Comparison of ENCODE assay signal across 1 cellular context in genomic region chr12:95102916-95103671, GRCh38.
A peak's percentile ranks its signal among the peaks of the same experiment; 100 is the strongest.
TF ChIP-seq lines count a peak whose summit lies in the region.

No MANE protein-coding gene starts in this region.

TF ChIP-seq in HEK293, 187 proteins besides CTCF, POLR2A, EP300 and RAD21 (continued from another document and continues in another):
- TF ChIP-seq ZNF26 (tag by site-specific recombination; IDR thresholded peaks at IDR 0.05) (no peak), ZNF626 (tag by site-specific recombination; IDR thresholded peaks at IDR 0.05) (no peak), ZNF311 (tag by site-specific recombination; IDR thresholded peaks at IDR 0.05; ENCODE audit: borderline replicate concordance) (no peak), ZNF521 (tag by site-specific recombination; IDR thresholded peaks at IDR 0.05) (no peak), ZNF624 (tag by site-specific recombination; IDR thresholded peaks at IDR 0.05) (no peak), ZNF138 (tag by site-specific recombination; IDR thresholded peaks at IDR 0.05; ENCODE audit: borderline replicate concordance) (no peak), ZSCAN16 (tag by site-specific recombination; IDR thresholded peaks at IDR 0.05) (no peak), ZSCAN4 (tag by site-specific recombination; IDR thresholded peaks at IDR 0.05) (no peak), HOXD13 (CRISPR knock-in tag; IDR thresholded peaks at IDR 0.05; ENCODE audit: borderline replicate concordance) (no peak), ZNF639 (tag by site-specific recombination; IDR thresholded peaks at IDR 0.05) (peak; percentile 96), ZNF140 (tag by site-specific recombination; IDR thresholded peaks at IDR 0.05) (no peak), ZNF146 (tag by site-specific recombination; IDR thresholded peaks at IDR 0.05) (no peak; the same call in 1 of the 2 replicates), ZNF169 (tag by site-specific recombination; IDR thresholded peaks at IDR 0.05) (no peak), TCF7L2 (IDR thresholded peaks at IDR 0.05; ENCODE audit: borderline replicate concordance, low read depth, low read length) (peak; percentile 83), GLIS1 (tag by site-specific recombination; IDR thresholded peaks at IDR 0.05) (peak; percentile 57), ZSCAN18 (tag by site-specific recombination; IDR thresholded peaks at IDR 0.05) (no peak), ZNF175 (tag by site-specific recombination; IDR thresholded peaks at IDR 0.05) (no peak), TRIM28 (IDR thresholded peaks at IDR 0.05; ENCODE audit: borderline replicate concordance, low read length) (peak; percentile 77; the same call in 1 of the 2 replicates), ZNF292 (tag by site-specific recombination; IDR thresholded peaks at IDR 0.05; ENCODE audit: borderline replicate concordance, low read depth) (no peak), KLF8 (tag by site-specific recombination; IDR thresholded peaks at IDR 0.05) (peak; percentile 80), BCL11B (tag by site-specific recombination; IDR thresholded peaks at IDR 0.05; ENCODE audit: low read depth) (peak; percentile 60; the same call in 1 of the 2 replicates), ZBTB48 (tag by site-specific recombination; IDR thresholded peaks at IDR 0.05) (no peak), GLI4 (tag by site-specific recombination; IDR thresholded peaks at IDR 0.05) (no peak), ZNF830 (tag by site-specific recombination; IDR thresholded peaks at IDR 0.05; ENCODE audit: low read depth) (no peak), ZNF785 (tag by site-specific recombination; IDR thresholded peaks at IDR 0.05) (no peak), ZNF174 (tag by site-specific recombination; IDR thresholded peaks at IDR 0.05) (no peak), MYNN (tag by site-specific recombination; IDR thresholded peaks at IDR 0.05; ENCODE audit: borderline replicate concordance) (no peak), ZNF354C (tag by site-specific recombination; IDR thresholded peaks at IDR 0.05; ENCODE audit: borderline replicate concordance, low read depth) (no peak), ZBTB8A (tag by site-specific recombination; IDR thresholded peaks at IDR 0.05) (peak; percentile 37), FEZF1 (tag by site-specific recombination; IDR thresholded peaks at IDR 0.05) (peak; percentile 91), SCRT1 (tag by site-specific recombination; IDR thresholded peaks at IDR 0.05; ENCODE audit: borderline replicate concordance) (peak; percentile 32), ZNF621 (tag by site-specific recombination; IDR thresholded peaks at IDR 0.05) (no peak), ZNF530 (tag by site-specific recombination; IDR thresholded peaks at IDR 0.05; ENCODE audit: low read depth) (no peak), ZNF280C (tag by site-specific recombination; IDR thresholded peaks at IDR 0.05) (no peak), ZNF707 (tag by site-specific recombination; IDR thresholded peaks at IDR 0.05) (no peak), ZNF747 (tag by site-specific recombination; IDR thresholded peaks at IDR 0.05) (no peak), ZFP69B (tag by site-specific recombination; IDR thresholded peaks at IDR 0.05) (peak; percentile 64), ZNF544 (tag by site-specific recombination; IDR thresholded peaks at IDR 0.05) (no peak), ZNF416 (tag by site-specific recombination; IDR thresholded peaks at IDR 0.05) (no peak), ZBTB21 (tag by site-specific recombination; IDR thresholded peaks at IDR 0.05) (peak; percentile 90), MZF1 (tag by site-specific recombination; IDR thresholded peaks at IDR 0.05; ENCODE audit: borderline replicate concordance) (peak; percentile 54; the same call in 1 of the 2 replicates), ZNF433 (tag by site-specific recombination; IDR thresholded peaks at IDR 0.05; ENCODE audit: low read depth) (no peak), ZBTB20 (tag by site-specific recombination; IDR thresholded peaks at IDR 0.05) (no peak; the same call in 1 of the 2 replicates)
- TF ChIP-seq, protein P1, sequence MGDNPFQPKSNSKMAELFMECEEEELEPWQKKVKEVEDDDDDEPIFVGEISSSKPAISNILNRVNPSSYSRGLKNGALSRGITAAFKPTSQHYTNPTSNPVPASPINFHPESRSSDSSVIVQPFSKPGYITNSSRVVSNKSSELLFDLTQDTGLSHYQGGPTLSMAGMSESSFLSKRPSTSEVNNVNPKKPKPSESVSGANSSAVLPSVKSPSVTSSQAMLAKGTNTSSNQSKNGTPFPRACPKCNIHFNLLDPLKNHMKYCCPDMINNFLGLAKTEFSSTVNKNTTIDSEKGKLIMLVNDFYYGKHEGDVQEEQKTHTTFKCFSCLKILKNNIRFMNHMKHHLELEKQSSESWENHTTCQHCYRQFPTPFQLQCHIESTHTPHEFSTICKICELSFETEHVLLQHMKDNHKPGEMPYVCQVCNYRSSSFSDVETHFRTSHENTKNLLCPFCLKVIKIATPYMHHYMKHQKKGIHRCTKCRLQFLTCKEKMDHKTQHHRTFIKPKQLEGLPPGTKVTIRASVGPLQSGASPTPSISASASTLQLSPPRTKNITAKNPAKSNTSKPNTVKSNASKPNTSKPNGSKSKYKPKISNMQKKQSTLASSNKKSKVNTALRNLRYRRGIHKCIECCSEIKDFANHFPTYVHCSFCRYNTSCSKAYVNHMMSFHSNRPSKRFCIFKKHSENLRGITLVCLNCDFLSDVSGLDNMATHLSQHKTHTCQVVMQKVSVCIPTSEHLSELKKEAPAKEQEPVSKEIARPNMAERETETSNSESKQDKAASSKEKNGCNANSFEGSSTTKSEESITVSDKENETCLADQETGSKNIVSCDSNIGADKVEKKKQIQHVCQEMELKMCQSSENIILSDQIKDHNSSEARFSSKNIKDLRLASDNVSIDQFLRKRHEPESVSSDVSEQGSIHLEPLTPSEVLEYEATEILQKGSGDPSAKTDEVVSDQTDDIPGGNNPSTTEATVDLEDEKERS (tag by site-specific recombination; IDR thresholded peaks at IDR 0.05), result 0 out of 2 replicates have a peak, but pooled peaks have one; percentile 42
- TF ChIP-seq, protein P2, sequence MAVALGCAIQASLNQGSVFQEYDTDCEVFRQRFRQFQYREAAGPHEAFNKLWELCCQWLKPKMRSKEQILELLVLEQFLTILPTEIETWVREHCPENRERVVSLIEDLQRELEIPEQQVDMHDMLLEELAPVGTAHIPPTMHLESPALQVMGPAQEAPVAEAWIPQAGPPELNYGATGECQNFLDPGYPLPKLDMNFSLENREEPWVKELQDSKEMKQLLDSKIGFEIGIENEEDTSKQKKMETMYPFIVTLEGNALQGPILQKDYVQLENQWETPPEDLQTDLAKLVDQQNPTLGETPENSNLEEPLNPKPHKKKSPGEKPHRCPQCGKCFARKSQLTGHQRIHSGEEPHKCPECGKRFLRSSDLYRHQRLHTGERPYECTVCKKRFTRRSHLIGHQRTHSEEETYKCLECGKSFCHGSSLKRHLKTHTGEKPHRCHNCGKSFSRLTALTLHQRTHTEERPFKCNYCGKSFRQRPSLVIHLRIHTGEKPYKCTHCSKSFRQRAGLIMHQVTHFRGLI (tag by site-specific recombination; IDR thresholded peaks at IDR 0.05), result peak; percentile 56; the same call in 1 of the 2 replicates
- TF ChIP-seq, protein P3, sequence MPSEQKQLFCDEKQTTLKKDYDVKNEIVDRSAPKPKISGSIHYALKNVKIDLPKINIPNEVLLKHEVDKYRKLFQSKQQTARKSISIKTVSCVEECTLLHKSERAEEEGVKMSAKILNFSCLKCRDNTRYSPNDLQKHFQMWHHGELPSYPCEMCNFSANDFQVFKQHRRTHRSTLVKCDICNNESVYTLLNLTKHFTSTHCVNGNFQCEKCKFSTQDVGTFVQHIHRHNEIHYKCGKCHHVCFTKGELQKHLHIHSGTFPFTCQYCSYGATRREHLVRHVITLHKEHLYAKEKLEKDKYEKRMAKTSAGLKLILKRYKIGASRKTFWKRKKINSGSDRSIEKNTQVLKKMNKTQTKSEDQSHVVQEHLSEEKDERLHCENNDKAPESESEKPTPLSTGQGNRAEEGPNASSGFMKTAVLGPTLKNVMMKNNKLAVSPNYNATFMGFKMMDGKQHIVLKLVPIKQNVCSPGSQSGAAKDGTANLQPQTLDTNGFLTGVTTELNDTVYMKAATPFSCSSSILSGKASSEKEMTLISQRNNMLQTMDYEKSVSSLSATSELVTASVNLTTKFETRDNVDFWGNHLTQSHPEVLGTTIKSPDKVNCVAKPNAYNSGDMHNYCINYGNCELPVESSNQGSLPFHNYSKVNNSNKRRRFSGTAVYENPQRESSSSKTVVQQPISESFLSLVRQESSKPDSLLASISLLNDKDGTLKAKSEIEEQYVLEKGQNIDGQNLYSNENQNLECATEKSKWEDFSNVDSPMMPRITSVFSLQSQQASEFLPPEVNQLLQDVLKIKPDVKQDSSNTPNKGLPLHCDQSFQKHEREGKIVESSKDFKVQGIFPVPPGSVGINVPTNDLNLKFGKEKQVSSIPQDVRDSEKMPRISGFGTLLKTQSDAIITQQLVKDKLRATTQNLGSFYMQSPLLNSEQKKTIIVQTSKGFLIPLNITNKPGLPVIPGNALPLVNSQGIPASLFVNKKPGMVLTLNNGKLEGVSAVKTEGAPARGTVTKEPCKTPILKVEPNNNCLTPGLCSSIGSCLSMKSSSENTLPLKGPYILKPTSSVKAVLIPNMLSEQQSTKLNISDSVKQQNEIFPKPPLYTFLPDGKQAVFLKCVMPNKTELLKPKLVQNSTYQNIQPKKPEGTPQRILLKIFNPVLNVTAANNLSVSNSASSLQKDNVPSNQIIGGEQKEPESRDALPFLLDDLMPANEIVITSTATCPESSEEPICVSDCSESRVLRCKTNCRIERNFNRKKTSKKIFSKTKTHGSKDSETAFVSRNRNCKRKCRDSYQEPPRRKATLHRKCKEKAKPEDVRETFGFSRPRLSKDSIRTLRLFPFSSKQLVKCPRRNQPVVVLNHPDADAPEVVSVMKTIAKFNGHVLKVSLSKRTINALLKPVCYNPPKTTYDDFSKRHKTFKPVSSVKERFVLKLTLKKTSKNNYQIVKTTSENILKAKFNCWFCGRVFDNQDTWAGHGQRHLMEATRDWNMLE (tag by site-specific recombination; conservative IDR thresholded peaks at IDR 0.05; ENCODE audit: low read depth), result peak; percentile 58; the same call in 1 of the 2 replicates
- TF ChIP-seq, protein P4, sequence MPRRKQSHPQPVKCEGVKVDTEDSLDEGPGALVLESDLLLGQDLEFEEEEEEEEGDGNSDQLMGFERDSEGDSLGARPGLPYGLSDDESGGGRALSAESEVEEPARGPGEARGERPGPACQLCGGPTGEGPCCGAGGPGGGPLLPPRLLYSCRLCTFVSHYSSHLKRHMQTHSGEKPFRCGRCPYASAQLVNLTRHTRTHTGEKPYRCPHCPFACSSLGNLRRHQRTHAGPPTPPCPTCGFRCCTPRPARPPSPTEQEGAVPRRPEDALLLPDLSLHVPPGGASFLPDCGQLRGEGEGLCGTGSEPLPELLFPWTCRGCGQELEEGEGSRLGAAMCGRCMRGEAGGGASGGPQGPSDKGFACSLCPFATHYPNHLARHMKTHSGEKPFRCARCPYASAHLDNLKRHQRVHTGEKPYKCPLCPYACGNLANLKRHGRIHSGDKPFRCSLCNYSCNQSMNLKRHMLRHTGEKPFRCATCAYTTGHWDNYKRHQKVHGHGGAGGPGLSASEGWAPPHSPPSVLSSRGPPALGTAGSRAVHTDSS (tag by site-specific recombination; IDR thresholded peaks at IDR 0.05), result no peak
